1 cellular context compared by ENCODE assay signal in genomic region chr5:129001831-129002626, GRCh38.
TF ChIP-seq lines count a peak whose summit lies in the region.

No MANE protein-coding gene starts in this region.

TF ChIP-seq in WTC11, 78 proteins besides CTCF, POLR2A, EP300 and RAD21:
- TF ChIP-seq NR1H2 (CRISPR knock-in tag; IDR thresholded peaks at IDR 0.05) (no peak), ARID4B (CRISPR knock-in tag; IDR thresholded peaks at IDR 0.05; ENCODE audit: borderline replicate concordance) (no peak), JUN (CRISPR knock-in tag; IDR thresholded peaks at IDR 0.05) (no peak), NR3C1 (CRISPR knock-in tag; conservative IDR thresholded peaks at IDR 0.05; ENCODE audit: low read depth) (no peak), HMGA2 (CRISPR knock-in tag; IDR thresholded peaks at IDR 0.05) (no peak), ATF2 (CRISPR knock-in tag; IDR thresholded peaks at IDR 0.05; ENCODE audit: borderline replicate concordance, low read depth) (no peak), CBFB (CRISPR knock-in tag; IDR thresholded peaks at IDR 0.05; ENCODE audit: low read depth) (no peak)
